In the genomic region with DNA sequence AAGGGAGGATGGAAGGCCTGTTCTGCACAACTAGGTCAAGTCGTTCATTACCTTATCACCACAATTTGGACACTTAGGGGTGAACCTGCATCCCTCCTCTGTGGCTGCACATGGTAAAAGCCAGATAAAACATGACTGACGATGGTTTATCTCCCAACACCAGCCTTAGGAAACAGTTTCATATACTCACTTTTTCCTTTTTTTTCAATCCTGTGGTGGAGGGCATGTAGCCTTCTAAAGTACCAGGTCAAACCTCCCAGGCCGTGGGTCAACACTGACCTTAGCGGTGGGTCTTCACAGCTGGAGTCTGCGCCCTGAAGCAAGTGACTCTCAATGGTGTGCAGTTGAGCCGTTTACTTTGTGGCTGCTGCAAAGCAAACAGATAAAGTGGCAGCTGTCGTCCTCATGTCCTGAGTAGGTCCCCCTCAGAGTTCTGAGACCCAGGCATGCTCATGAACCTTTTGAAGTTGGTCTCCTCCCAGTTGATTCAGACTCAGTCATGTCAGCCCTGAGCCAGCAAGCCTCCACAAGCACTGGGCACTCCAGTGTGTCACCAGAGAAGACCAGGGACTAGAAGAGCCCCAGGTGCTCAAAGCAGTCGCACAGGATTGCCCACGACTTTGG, we compare ENCODE assay signal across 1 cellular context.
TF ChIP-seq lines count a peak whose summit lies in the region.

No MANE protein-coding gene starts in this region.

TF ChIP-seq in HepG2, 621 proteins besides CTCF, POLR2A, EP300 and RAD21 (continued from another document and continues in another):
- TF ChIP-seq, protein P1, sequence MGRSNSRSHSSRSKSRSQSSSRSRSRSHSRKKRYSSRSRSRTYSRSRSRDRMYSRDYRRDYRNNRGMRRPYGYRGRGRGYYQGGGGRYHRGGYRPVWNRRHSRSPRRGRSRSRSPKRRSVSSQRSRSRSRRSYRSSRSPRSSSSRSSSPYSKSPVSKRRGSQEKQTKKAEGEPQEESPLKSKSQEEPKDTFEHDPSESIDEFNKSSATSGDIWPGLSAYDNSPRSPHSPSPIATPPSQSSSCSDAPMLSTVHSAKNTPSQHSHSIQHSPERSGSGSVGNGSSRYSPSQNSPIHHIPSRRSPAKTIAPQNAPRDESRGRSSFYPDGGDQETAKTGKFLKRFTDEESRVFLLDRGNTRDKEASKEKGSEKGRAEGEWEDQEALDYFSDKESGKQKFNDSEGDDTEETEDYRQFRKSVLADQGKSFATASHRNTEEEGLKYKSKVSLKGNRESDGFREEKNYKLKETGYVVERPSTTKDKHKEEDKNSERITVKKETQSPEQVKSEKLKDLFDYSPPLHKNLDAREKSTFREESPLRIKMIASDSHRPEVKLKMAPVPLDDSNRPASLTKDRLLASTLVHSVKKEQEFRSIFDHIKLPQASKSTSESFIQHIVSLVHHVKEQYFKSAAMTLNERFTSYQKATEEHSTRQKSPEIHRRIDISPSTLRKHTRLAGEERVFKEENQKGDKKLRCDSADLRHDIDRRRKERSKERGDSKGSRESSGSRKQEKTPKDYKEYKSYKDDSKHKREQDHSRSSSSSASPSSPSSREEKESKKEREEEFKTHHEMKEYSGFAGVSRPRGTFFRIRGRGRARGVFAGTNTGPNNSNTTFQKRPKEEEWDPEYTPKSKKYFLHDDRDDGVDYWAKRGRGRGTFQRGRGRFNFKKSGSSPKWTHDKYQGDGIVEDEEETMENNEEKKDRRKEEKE (IDR thresholded peaks at IDR 0.05) = no peak
- TF ChIP-seq, protein P2, sequence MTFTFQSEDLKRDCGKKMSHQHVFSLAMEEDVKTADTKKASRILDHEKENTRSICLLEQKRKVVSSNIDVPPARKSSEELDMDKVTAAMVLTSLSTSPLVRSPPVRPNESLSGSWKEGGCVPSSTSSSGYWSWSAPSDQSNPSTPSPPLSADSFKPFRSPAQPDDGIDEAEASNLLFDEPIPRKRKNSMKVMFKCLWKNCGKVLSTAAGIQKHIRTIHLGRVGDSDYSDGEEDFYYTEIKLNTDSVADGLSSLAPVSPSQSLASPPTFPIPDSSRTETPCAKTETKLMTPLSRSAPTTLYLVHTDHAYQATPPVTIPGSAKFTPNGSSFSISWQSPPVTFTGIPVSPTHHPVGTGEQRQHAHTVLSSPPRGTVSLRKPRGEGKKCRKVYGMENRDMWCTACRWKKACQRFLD (CRISPR knock-in tag; IDR thresholded peaks at IDR 0.05; ENCODE audit: borderline replicate concordance) = no peak
- peak; percentile 39; the same call in 1 of the 2 replicates for TF ChIP-seq KDM4B (CRISPR knock-in tag; IDR thresholded peaks at IDR 0.05)
- TF ChIP-seq KLF9 (CRISPR knock-in tag; IDR thresholded peaks at IDR 0.05; ENCODE audit: low read depth) = no peak
- TF ChIP-seq GATAD2A (CRISPR knock-in tag; IDR thresholded peaks at IDR 0.05) = peak; percentile 76
- TF ChIP-seq, protein P3, sequence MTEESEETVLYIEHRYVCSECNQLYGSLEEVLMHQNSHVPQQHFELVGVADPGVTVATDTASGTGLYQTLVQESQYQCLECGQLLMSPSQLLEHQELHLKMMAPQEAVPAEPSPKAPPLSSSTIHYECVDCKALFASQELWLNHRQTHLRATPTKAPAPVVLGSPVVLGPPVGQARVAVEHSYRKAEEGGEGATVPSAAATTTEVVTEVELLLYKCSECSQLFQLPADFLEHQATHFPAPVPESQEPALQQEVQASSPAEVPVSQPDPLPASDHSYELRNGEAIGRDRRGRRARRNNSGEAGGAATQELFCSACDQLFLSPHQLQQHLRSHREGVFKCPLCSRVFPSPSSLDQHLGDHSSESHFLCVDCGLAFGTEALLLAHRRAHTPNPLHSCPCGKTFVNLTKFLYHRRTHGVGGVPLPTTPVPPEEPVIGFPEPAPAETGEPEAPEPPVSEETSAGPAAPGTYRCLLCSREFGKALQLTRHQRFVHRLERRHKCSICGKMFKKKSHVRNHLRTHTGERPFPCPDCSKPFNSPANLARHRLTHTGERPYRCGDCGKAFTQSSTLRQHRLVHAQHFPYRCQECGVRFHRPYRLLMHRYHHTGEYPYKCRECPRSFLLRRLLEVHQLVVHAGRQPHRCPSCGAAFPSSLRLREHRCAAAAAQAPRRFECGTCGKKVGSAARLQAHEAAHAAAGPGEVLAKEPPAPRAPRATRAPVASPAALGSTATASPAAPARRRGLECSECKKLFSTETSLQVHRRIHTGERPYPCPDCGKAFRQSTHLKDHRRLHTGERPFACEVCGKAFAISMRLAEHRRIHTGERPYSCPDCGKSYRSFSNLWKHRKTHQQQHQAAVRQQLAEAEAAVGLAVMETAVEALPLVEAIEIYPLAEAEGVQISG (CRISPR knock-in tag; IDR thresholded peaks at IDR 0.05) = peak; percentile 55
- no peak for TF ChIP-seq ASH2L (IDR thresholded peaks at IDR 0.05; ENCODE audit: insufficient read length, low read depth, low read length)
- no peak for TF ChIP-seq STAG1 (CRISPR knock-in tag; IDR thresholded peaks at IDR 0.05)
- no peak for TF ChIP-seq HHEX (CRISPR knock-in tag; IDR thresholded peaks at IDR 0.05)
- TF ChIP-seq ZNF670 (CRISPR knock-in tag; IDR thresholded peaks at IDR 0.05; ENCODE audit: borderline replicate concordance) = no peak
- TF ChIP-seq ADNP (CRISPR knock-in tag; IDR thresholded peaks at IDR 0.05) = no peak
- no peak for TF ChIP-seq CENPT (CRISPR knock-in tag; IDR thresholded peaks at IDR 0.05; ENCODE audit: low read depth)
- TF ChIP-seq, protein P4, sequence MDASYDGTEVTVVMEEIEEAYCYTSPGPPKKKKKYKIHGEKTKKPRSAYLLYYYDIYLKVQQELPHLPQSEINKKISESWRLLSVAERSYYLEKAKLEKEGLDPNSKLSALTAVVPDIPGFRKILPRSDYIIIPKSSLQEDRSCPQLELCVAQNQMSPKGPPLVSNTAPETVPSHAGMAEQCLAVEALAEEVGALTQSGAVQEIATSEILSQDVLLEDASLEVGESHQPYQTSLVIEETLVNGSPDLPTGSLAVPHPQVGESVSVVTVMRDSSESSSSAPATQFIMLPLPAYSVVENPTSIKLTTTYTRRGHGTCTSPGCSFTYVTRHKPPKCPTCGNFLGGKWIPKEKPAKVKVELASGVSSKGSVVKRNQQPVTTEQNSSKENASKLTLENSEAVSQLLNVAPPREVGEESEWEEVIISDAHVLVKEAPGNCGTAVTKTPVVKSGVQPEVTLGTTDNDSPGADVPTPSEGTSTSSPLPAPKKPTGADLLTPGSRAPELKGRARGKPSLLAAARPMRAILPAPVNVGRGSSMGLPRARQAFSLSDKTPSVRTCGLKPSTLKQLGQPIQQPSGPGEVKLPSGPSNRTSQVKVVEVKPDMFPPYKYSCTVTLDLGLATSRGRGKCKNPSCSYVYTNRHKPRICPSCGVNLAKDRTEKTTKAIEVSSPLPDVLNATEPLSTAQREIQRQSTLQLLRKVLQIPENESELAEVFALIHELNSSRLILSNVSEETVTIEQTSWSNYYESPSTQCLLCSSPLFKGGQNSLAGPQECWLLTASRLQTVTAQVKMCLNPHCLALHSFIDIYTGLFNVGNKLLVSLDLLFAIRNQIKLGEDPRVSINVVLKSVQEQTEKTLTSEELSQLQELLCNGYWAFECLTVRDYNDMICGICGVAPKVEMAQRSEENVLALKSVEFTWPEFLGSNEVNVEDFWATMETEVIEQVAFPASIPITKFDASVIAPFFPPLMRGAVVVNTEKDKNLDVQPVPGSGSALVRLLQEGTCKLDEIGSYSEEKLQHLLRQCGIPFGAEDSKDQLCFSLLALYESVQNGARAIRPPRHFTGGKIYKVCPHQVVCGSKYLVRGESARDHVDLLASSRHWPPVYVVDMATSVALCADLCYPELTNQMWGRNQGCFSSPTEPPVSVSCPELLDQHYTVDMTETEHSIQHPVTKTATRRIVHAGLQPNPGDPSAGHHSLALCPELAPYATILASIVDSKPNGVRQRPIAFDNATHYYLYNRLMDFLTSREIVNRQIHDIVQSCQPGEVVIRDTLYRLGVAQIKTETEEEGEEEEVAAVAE (CRISPR knock-in tag; IDR thresholded peaks at IDR 0.05; ENCODE audit: borderline replicate concordance) = no peak
- TF ChIP-seq ZNF724P (CRISPR knock-in tag; IDR thresholded peaks at IDR 0.05; ENCODE audit: borderline replicate concordance) = no peak
- TF ChIP-seq RCOR2 (CRISPR knock-in tag; IDR thresholded peaks at IDR 0.05) = no peak
- peak; percentile 69; the same call in 1 of the 3 replicates for TF ChIP-seq MXI1 (IDR thresholded peaks at IDR 0.05; ENCODE audit: borderline replicate concordance, low read depth, low read length)
- TF ChIP-seq ZNF264 (CRISPR knock-in tag; IDR thresholded peaks at IDR 0.05) = peak; percentile 100
- TF ChIP-seq ERF (CRISPR knock-in tag; IDR thresholded peaks at IDR 0.05) = no peak; the same call in none of the 2 replicates
- TF ChIP-seq, protein P5, sequence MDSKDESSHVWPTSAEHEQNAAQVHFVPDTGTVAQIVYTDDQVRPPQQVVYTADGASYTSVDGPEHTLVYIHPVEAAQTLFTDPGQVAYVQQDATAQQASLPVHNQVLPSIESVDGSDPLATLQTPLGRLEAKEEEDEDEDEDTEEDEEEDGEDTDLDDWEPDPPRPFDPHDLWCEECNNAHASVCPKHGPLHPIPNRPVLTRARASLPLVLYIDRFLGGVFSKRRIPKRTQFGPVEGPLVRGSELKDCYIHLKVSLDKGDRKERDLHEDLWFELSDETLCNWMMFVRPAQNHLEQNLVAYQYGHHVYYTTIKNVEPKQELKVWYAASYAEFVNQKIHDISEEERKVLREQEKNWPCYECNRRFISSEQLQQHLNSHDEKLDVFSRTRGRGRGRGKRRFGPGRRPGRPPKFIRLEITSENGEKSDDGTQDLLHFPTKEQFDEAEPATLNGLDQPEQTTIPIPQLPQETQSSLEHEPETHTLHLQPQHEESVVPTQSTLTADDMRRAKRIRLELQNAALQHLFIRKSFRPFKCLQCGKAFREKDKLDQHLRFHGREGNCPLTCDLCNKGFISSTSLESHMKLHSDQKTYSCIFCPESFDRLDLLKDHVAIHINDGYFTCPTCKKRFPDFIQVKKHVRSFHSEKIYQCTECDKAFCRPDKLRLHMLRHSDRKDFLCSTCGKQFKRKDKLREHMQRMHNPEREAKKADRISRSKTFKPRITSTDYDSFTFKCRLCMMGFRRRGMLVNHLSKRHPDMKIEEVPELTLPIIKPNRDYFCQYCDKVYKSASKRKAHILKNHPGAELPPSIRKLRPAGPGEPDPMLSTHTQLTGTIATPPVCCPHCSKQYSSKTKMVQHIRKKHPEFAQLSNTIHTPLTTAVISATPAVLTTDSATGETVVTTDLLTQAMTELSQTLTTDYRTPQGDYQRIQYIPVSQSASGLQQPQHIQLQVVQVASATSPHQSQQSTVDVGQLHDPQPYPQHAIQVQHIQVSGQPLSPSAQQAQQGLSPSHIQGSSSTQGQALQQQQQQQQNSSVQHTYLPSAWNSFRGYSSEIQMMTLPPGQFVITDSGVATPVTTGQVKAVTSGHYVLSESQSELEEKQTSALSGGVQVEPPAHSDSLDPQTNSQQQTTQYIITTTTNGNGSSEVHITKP (CRISPR knock-in tag; IDR thresholded peaks at IDR 0.05; ENCODE audit: low read depth) = peak; percentile 91; the same call in 1 of the 2 replicates
- TF ChIP-seq, protein P6, sequence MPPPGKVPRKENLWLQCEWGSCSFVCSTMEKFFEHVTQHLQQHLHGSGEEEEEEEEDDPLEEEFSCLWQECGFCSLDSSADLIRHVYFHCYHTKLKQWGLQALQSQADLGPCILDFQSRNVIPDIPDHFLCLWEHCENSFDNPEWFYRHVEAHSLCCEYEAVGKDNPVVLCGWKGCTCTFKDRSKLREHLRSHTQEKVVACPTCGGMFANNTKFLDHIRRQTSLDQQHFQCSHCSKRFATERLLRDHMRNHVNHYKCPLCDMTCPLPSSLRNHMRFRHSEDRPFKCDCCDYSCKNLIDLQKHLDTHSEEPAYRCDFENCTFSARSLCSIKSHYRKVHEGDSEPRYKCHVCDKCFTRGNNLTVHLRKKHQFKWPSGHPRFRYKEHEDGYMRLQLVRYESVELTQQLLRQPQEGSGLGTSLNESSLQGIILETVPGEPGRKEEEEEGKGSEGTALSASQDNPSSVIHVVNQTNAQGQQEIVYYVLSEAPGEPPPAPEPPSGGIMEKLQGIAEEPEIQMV (CRISPR knock-in tag; IDR thresholded peaks at IDR 0.05; ENCODE audit: low read depth) = no peak; the same call in 1 of the 2 replicates
- TF ChIP-seq, protein P7, sequence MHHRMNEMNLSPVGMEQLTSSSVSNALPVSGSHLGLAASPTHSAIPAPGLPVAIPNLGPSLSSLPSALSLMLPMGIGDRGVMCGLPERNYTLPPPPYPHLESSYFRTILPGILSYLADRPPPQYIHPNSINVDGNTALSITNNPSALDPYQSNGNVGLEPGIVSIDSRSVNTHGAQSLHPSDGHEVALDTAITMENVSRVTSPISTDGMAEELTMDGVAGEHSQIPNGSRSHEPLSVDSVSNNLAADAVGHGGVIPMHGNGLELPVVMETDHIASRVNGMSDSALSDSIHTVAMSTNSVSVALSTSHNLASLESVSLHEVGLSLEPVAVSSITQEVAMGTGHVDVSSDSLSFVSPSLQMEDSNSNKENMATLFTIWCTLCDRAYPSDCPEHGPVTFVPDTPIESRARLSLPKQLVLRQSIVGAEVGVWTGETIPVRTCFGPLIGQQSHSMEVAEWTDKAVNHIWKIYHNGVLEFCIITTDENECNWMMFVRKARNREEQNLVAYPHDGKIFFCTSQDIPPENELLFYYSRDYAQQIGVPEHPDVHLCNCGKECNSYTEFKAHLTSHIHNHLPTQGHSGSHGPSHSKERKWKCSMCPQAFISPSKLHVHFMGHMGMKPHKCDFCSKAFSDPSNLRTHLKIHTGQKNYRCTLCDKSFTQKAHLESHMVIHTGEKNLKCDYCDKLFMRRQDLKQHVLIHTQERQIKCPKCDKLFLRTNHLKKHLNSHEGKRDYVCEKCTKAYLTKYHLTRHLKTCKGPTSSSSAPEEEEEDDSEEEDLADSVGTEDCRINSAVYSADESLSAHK (CRISPR knock-in tag; IDR thresholded peaks at IDR 0.05; ENCODE audit: borderline replicate concordance) = no peak
- no peak for TF ChIP-seq CBX1 (IDR thresholded peaks at IDR 0.05; ENCODE audit: low read depth)
- no peak for TF ChIP-seq DR1 (CRISPR knock-in tag; IDR thresholded peaks at IDR 0.05)
- no peak for TF ChIP-seq SOX13 (IDR thresholded peaks at IDR 0.05)
- peak in 1 of 2 experiments; percentile 68; a peak in 2 of 4 replicates for TF ChIP-seq SOX13 (CRISPR knock-in tag; conservative IDR thresholded peaks at IDR 0.05 in 1 of 2, IDR thresholded peaks at IDR 0.05 in 1 of 2)
- no peak for TF ChIP-seq NFE2L1 (CRISPR knock-in tag; IDR thresholded peaks at IDR 0.05; ENCODE audit: borderline replicate concordance)
- TF ChIP-seq, protein P8, sequence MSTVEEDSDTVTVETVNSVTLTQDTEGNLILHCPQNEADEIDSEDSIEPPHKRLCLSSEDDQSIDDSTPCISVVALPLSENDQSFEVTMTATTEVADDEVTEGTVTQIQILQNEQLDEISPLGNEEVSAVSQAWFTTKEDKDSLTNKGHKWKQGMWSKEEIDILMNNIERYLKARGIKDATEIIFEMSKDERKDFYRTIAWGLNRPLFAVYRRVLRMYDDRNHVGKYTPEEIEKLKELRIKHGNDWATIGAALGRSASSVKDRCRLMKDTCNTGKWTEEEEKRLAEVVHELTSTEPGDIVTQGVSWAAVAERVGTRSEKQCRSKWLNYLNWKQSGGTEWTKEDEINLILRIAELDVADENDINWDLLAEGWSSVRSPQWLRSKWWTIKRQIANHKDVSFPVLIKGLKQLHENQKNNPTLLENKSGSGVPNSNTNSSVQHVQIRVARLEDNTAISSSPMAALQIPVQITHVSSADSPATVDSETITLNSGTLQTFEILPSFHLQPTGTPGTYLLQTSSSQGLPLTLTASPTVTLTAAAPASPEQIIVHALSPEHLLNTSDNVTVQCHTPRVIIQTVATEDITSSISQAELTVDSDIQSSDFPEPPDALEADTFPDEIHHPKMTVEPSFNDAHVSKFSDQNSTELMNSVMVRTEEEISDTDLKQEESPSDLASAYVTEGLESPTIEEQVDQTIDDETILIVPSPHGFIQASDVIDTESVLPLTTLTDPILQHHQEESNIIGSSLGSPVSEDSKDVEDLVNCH (CRISPR knock-in tag; IDR thresholded peaks at IDR 0.05) = no peak
- TF ChIP-seq ZSCAN22 (CRISPR knock-in tag; IDR thresholded peaks at IDR 0.05) = no peak
- peak; percentile 87 for TF ChIP-seq FOXO1 (CRISPR knock-in tag; IDR thresholded peaks at IDR 0.05)
- TF ChIP-seq DNMT3B (CRISPR knock-in tag; conservative IDR thresholded peaks at IDR 0.05) = no peak
- no peak for TF ChIP-seq POGZ (CRISPR knock-in tag; IDR thresholded peaks at IDR 0.05)
- TF ChIP-seq, protein P9, sequence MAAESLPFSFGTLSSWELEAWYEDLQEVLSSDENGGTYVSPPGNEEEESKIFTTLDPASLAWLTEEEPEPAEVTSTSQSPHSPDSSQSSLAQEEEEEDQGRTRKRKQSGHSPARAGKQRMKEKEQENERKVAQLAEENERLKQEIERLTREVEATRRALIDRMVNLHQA (CRISPR knock-in tag; IDR thresholded peaks at IDR 0.05) = no peak
